In genomic region chr1:235011599-235012435, GRCh38 we compare ENCODE assay signal across 8 cellular contexts.
DNase-seq lines count a peak whose midpoint lies in the region; ATAC-seq and TF ChIP-seq lines count a peak whose summit lies in the region.

No MANE protein-coding gene starts in this region.

- peak; percentile 65 for TF ChIP-seq POLR2A in GM19099 (IDR thresholded peaks at IDR 0.05; ENCODE audit: extremely low read depth, insufficient read length, low read depth)

- ATAC-seq in HG03342 (IDR thresholded peaks at IDR 0.05; ENCODE audit: unreplicated experiment), result peak; percentile 75
- ATAC-seq in activated naive CD4-positive, alpha-beta T cell treated with anti-CD3 and anti-CD28 coated beads, Interleukin-2, amount 50 U/mL, for 72 hours, result peak; percentile 84

- H3K27ac Mint-ChIP-seq in activated naive CD4-positive, alpha-beta T cell treated with anti-CD3 and anti-CD28 coated beads, Interleukin-2, amount 50 U/mL, for 72 hours, result peak overlapping the region; percentile 98 to 99

- TF ChIP-seq CTCF in AG09309 (IDR thresholded peaks at IDR 0.05; ENCODE audit: control insufficient read depth, insufficient read depth, low read depth, low read length, missing control alignments) (no peak), right atrium auricular region (IDR thresholded peaks at IDR 0.05) (no peak)

- H3K4me3 ChIP-seq in AG09309 (ENCODE audit: control insufficient read depth, low read depth, low read length) (no peak overlapping the region), right atrium auricular region (no peak overlapping the region)

- H3K27me3 ChIP-seq in right atrium auricular region, result no peaks in the 10 kb centered on the region

- no peaks in the 10 kb centered on the region for H3K36me3 ChIP-seq in right atrium auricular region

- H3K9me3 ChIP-seq in right atrium auricular region, result peaks cover 0 to 4% of the 10 kb centered on the region in 2 donors

- peaks cover 0 to 14% of the 10 kb centered on the region in 2 donors for H3K4me1 ChIP-seq in right atrium auricular region

- H3K36me3 Mint-ChIP-seq in activated naive CD4-positive, alpha-beta T cell treated with anti-CD3 and anti-CD28 coated beads, Interleukin-2, amount 50 U/mL, for 72 hours, result peaks cover 26 to 47% of the 10 kb centered on the region in 2 donors

- H3K9me3 Mint-ChIP-seq in activated naive CD4-positive, alpha-beta T cell treated with anti-CD3 and anti-CD28 coated beads, Interleukin-2, amount 50 U/mL, for 72 hours, result peaks cover 23 to 24% of the 10 kb centered on the region in 2 donors

- DNase-seq in AG09309 (ENCODE audit: low read depth) (peak; percentile 99), SKM-1 (lab: John Stamatoyannopoulos, UW; ENCODE audit: unreplicated experiment) (peak; percentile 95), right atrium auricular region (ENCODE audit: low spot score) (peak; percentile 73), DMS79 (lab: John Stamatoyannopoulos, UW) (no peak)
- DNase-seq in activated naive CD4-positive, alpha-beta T cell treated with anti-CD3 and anti-CD28 coated beads, Interleukin-2, amount 50 U/mL, for 72 hours (ENCODE audit: low spot score in 2 of 2), result peak; percentile 90 to 98
- peak; percentile 69 to 91 for DNase-seq in stimulated activated CD4-positive, alpha-beta T cell treated with anti-CD3 and anti-CD28 coated beads, Interleukin-1b, Interleukin-23, amount 100 ng/mL, for 1 hour (ENCODE audit: low read depth in 2 of 2)

- H3K27ac ChIP-seq in right atrium auricular region, result peak overlapping the region; percentile 41 to 43
